ENCODE assay signal across 28 cellular contexts in the genomic region with DNA sequence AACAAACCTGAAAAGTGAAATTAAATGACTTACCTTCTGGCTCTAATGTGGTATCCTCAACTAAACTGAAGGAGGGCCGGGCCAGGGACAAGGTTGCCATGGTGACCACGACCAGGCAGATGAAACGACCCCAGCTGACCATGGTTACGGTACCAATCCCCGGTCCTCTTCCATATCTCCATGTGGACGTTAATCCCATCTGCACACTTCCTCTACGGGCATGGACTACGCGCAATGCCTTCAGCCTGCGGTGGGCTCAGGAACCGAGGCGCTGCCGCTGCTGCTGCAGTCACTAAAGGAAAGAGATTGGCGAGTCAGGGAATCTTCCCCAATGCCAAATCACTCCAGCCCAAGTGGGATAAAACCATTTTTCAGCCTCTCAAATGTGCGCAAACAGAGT. TPM values are rescaled to one million over a fixed set of nuclear protein-coding genes. Genes with fewer than 3 reads are reported as not detected.
DNase-seq lines count a peak whose midpoint lies in the region; ATAC-seq, FAIRE-seq and TF ChIP-seq lines count a peak whose summit lies in the region.
"Had no signal": no experiment of that assay in that cellular context is flagged by ENCODE, and none has a peak within 500 bp of the region (broad histone marks: within the 10 kb centered on the region; RNA-seq: fewer than 3 reads in every experiment).

No MANE protein-coding gene starts in this region.

- BruUV-seq in mammary epithelial cell (replicated peaks; lab: Mats Ljungman, UMichigan): no TSS peak

- H3K27ac ChIP-seq in breast epithelium (peak overlapping the region in 1 of 2 donors; percentile 37), mammary epithelial cell (ENCODE audit: insufficient read depth, low read depth, low read length) (no peak overlapping the region), endodermal cell (ENCODE audit: low read depth, low read length) (no peak overlapping the region), transverse colon (peak overlapping the region; percentile 86 to 94 (median 90))
- H3K27ac ChIP-seq: PC-9, SJCRH30, tibial nerve had no signal

- H3K9ac ChIP-seq in mammary epithelial cell (ENCODE audit: insufficient read depth, low read length) (no peak overlapping the region), endodermal cell (ENCODE audit: extremely low read depth, low read length, poor library complexity, severe bottlenecking) (no peak overlapping the region)

- no peak for TF ChIP-seq EP300 in transverse colon (IDR thresholded peaks at IDR 0.05; ENCODE audit: low read depth)

- no peak overlapping the region for H3K4me2 ChIP-seq in mammary epithelial cell (ENCODE audit: insufficient read depth, low read depth, low read length)
- H3K4me2 ChIP-seq: PC-9 had no signal

- no peak for DNase-seq in breast epithelium (ENCODE audit: low spot score in 2 of 2)
- no peak for DNase-seq in mammary epithelial cell
- DNase-seq in endodermal cell: no peak
- DNase-seq in mesothelial cell of epicardium (ENCODE audit: low spot score in 2 of 2, unreplicated experiment in 2 of 2): no peak
- no peak for DNase-seq in transverse colon
- no peak for DNase-seq in GM12892 (ENCODE audit: insufficient read length)
- DNase-seq in RKO (ENCODE audit: low spot score): no peak
- DNase-seq: 8988T; activated B cell treated with CpG ODN at 0.5 μM for 24 hours; activated CD4-positive, alpha-beta memory T cell treated with anti-CD3 and anti-CD28 coated beads, Interleukin-2, amount 10 ng/mL, durations not matched to agents 7 days and 5 days; activated naive CD4-positive, alpha-beta T cell treated with anti-CD3 and anti-CD28 coated beads, Interleukin-2, amount 10 ng/mL, durations not matched to agents 7 days and 5 days; aorta; BE2C; COR-L47; foreskin melanocyte; left ventricle myocardium superior; NCI-H1417; NCI-H774; PC-9; SJCRH30; stimulated activated naive B cell treated with anti-CD40 and anti-IgM and Interleukin-4, amounts not matched to agents 10 μg/mL and 1 μg/mL and 100 μg/mL, for 72 hours; T-helper 17 cell had no signal

- H3K4me3 ChIP-seq in breast epithelium (peak overlapping the region in 2 of 3 donors; percentile 9 to 26), mammary epithelial cell (replicated peaks in 1 of 3; ENCODE audit: insufficient read depth in 1 of 3, low read depth in 2 of 3, low read length in 3 of 3) (no peak overlapping the region), endodermal cell (ENCODE audit: low read length) (peak overlapping the region; percentile 92), transverse colon (peak overlapping the region in 1 of 4 donors; percentile 6)
- H3K4me3 ChIP-seq: PC-9, SJCRH30, tibial nerve had no signal

- WGBS in mammary epithelial cell (ENCODE audit: low coverage, missing lambda C conversion rate): 79% methylated on average over 12 of the region's 15 CpGs
- 91 to 94% methylated on average over 14 to 15 of the region's 15 CpGs for WGBS in endodermal cell (ENCODE audit: insufficient coverage in 1 of 2, insufficient read length in 1 of 2), 2 experiments
- WGBS in transverse colon (ENCODE audit: low coverage in 1 of 2), 2 donors: 89 to 100% methylated on average over 1 to 15 of the region's 15 CpGs

- dilution Hi-C loops in mammary epithelial cell (cut with HindIII; ENCODE audit: low sequenced_read_pairs): no loop called here

- TF ChIP-seq POLR2A in breast epithelium (IDR thresholded peaks at IDR 0.05) (no peak), transverse colon (IDR thresholded peaks at IDR 0.05) (no peak), GM12892 (IDR thresholded peaks at IDR 0.05; ENCODE audit: low read depth, low read length) (no peak)

- no peak overlapping the region for H3K27ac Mint-ChIP-seq in endodermal cell
- H3K27ac Mint-ChIP-seq in mesothelial cell of epicardium: peak overlapping the region; percentile 96
- H3K27ac Mint-ChIP-seq: activated B cell treated with CpG ODN at 0.5 μM for 24 hours; activated CD4-positive, alpha-beta memory T cell treated with anti-CD3 and anti-CD28 coated beads, Interleukin-2, amount 10 ng/mL, durations not matched to agents 7 days and 5 days; activated naive CD4-positive, alpha-beta T cell treated with anti-CD3 and anti-CD28 coated beads, Interleukin-2, amount 10 ng/mL, durations not matched to agents 7 days and 5 days; stimulated activated naive B cell treated with anti-CD40 and anti-IgM and Interleukin-4, amounts not matched to agents 10 μg/mL and 1 μg/mL and 100 μg/mL, for 72 hours; T-helper 17 cell had no signal

- CTCF ChIA-PET in mammary epithelial cell (lab: Charles Lee; ENCODE audit: low non-redundant PET): interaction anchor here (0.5 kb wide), 1 partner anchor 124 kb away, joined by 3 read pairs; no protein-coding TSS in a partner anchor

- H3K4me3 Mint-ChIP-seq in endodermal cell: peak overlapping the region; percentile 71
- H3K4me3 Mint-ChIP-seq in mesothelial cell of epicardium: no peak overlapping the region
- H3K4me3 Mint-ChIP-seq: activated B cell treated with CpG ODN at 0.5 μM for 24 hours; activated CD4-positive, alpha-beta memory T cell treated with anti-CD3 and anti-CD28 coated beads, Interleukin-2, amount 10 ng/mL, durations not matched to agents 7 days and 5 days; activated naive CD4-positive, alpha-beta T cell treated with anti-CD3 and anti-CD28 coated beads, Interleukin-2, amount 10 ng/mL, durations not matched to agents 7 days and 5 days; stimulated activated naive B cell treated with anti-CD40 and anti-IgM and Interleukin-4, amounts not matched to agents 10 μg/mL and 1 μg/mL and 100 μg/mL, for 72 hours; T-helper 17 cell had no signal

- H3K4me1 ChIP-seq in breast epithelium (peaks cover 0 to 4% of the 10 kb centered on the region in 2 donors), mammary epithelial cell (ENCODE audit: insufficient read depth, low read length) (peaks cover 21% of the 10 kb centered on the region), endodermal cell (ENCODE audit: control insufficient read depth, insufficient read depth, low read length) (peaks cover 8% of the 10 kb centered on the region), transverse colon (peaks cover 0 to 26% (median 4%) of the 10 kb centered on the region in 4 donors)
- H3K4me1 ChIP-seq: BE2C had no signal

- no peaks in the 10 kb centered on the region for H3K36me3 ChIP-seq in breast epithelium
- peaks cover 4% of the 10 kb centered on the region for H3K36me3 ChIP-seq in mammary epithelial cell (ENCODE audit: insufficient read depth, low read length)
- peaks cover 35% of the 10 kb centered on the region for H3K36me3 ChIP-seq in endodermal cell (ENCODE audit: control insufficient read depth, insufficient read depth, low read length)
- H3K36me3 ChIP-seq in transverse colon: peaks cover 0 to 3% (median 0%) of the 10 kb centered on the region in 4 donors
- H3K36me3 ChIP-seq: BE2C, tibial nerve had no signal

- H3K79me2 ChIP-seq in mammary epithelial cell (ENCODE audit: insufficient read depth, low read length): peaks cover 91% of the 10 kb centered on the region

- H3K9me3 Mint-ChIP-seq in endodermal cell: peaks cover 2% of the 10 kb centered on the region
- no peaks in the 10 kb centered on the region for H3K9me3 Mint-ChIP-seq in mesothelial cell of epicardium
- H3K9me3 Mint-ChIP-seq: activated B cell treated with CpG ODN at 0.5 μM for 24 hours; activated CD4-positive, alpha-beta memory T cell treated with anti-CD3 and anti-CD28 coated beads, Interleukin-2, amount 10 ng/mL, durations not matched to agents 7 days and 5 days; activated naive CD4-positive, alpha-beta T cell treated with anti-CD3 and anti-CD28 coated beads, Interleukin-2, amount 10 ng/mL, durations not matched to agents 7 days and 5 days; stimulated activated naive B cell treated with anti-CD40 and anti-IgM and Interleukin-4, amounts not matched to agents 10 μg/mL and 1 μg/mL and 100 μg/mL, for 72 hours had no signal

- H3K4me1 Mint-ChIP-seq in endodermal cell: peaks cover 62% of the 10 kb centered on the region
- H3K4me1 Mint-ChIP-seq in mesothelial cell of epicardium: peaks cover 63% of the 10 kb centered on the region

- no peak overlapping the region for H2AFZ ChIP-seq in mammary epithelial cell (ENCODE audit: low read depth, low read length)
- H2AFZ ChIP-seq: PC-9 had no signal

- H4K20me1 ChIP-seq in mammary epithelial cell (ENCODE audit: insufficient read depth, low read length): no peaks in the 10 kb centered on the region

- H3K27me3 ChIP-seq in breast epithelium (no peaks in the 10 kb centered on the region), mammary epithelial cell (ENCODE audit: insufficient read depth, low read length) (no peaks in the 10 kb centered on the region), endodermal cell (ENCODE audit: control insufficient read depth, insufficient read depth, low read length, poor library complexity, severe bottlenecking) (peaks cover 52% of the 10 kb centered on the region), transverse colon (peaks cover 23% of the 10 kb centered on the region)
- H3K27me3 ChIP-seq: SJCRH30 had no signal

- in situ Hi-C loops in mammary epithelial cell (cut with MboI; ENCODE audit: low sequenced_read_pairs in 2 of 2): loop anchor here in 1 of 2 donors (25.0 kb wide), 1 partner anchor 506 kb away; no protein-coding TSS in a partner anchor
- in situ Hi-C loops in transverse colon (cut with MboI; ENCODE audit: low pct_ligation_motif_present in 1 of 4, low pct_unique_long_range_greater_than_20kb in 1 of 4, low sequenced_read_pairs in 3 of 4): no loop called here

- no peak for ATAC-seq in HG02588 (IDR thresholded peaks at IDR 0.05; ENCODE audit: unreplicated experiment)
- ATAC-seq: left ventricle myocardium superior; stimulated activated naive B cell treated with anti-CD40 and anti-IgM and Interleukin-4, amounts not matched to agents 10 μg/mL and 1 μg/mL and 100 μg/mL, for 72 hours; T-helper 17 cell had no signal

- intact Hi-C loops in breast epithelium (cut with DNase I; ENCODE audit: low total_unique reads) (no loop called here), mammary epithelial cell (cut with micrococcal nuclease) (no loop called here), transverse colon (cut with DNase I; ENCODE audit: low total_unique reads) (loop anchor here (10.0 kb wide), 2 partner anchors 69 to 299 kb away; no protein-coding TSS in a partner anchor)

- TF ChIP-seq CTCF in breast epithelium (IDR thresholded peaks at IDR 0.05) (no peak), mammary epithelial cell (conservative IDR thresholded peaks at IDR 0.05 in 1 of 2, IDR thresholded peaks at IDR 0.05 in 1 of 2; ENCODE audit: extremely low read depth in 1 of 2, insufficient read depth in 1 of 2, low read depth in 1 of 2, low read length in 2 of 2) (no peak), endodermal cell (conservative IDR thresholded peaks at IDR 0.05) (no peak), mesothelial cell of epicardium (IDR thresholded peaks at IDR 0.05; ENCODE audit: unreplicated experiment) (no peak), transverse colon (IDR thresholded peaks at IDR 0.05) (no peak)

- FAIRE-seq in GM12892 (lab: Jason Lieb, UNC): no peak
- FAIRE-seq: colon, endothelial cell of umbilical vein, GM18507 had no signal

- H3K36me3 Mint-ChIP-seq in endodermal cell (ENCODE audit: low read depth) (peaks cover 38% of the 10 kb centered on the region), mesothelial cell of epicardium (peaks cover 21% of the 10 kb centered on the region)

- peaks cover 40% of the 10 kb centered on the region for H3K27me3 Mint-ChIP-seq in endodermal cell (ENCODE audit: insufficient read depth)
- no peaks in the 10 kb centered on the region for H3K27me3 Mint-ChIP-seq in mesothelial cell of epicardium (ENCODE audit: low read depth)

- H3K9me3 ChIP-seq in breast epithelium (no peaks in the 10 kb centered on the region), mammary epithelial cell (replicated peaks; ENCODE audit: insufficient read depth, low read length) (no peaks in the 10 kb centered on the region), endodermal cell (ENCODE audit: control insufficient read depth, low read length) (no peaks in the 10 kb centered on the region), transverse colon (no peaks in the 10 kb centered on the region)
- H3K9me3 ChIP-seq: BE2C, SJCRH30, tibial nerve had no signal

RNA-seq across cellular contexts. Expression of a gene that starts 4.6 kb away (rescaled TPM):
- total RNA-seq in breast epithelium (10 to 100 TPM; 31.8 to 62.8 (median 44.3) TPM), mammary epithelial cell (10 to 100 TPM; 22.0 to 86.9 TPM), endodermal cell (10 to 100 TPM; 56.5 to 77.0 TPM), mesothelial cell of epicardium (78.0 to 88.3 TPM (median 83.2 TPM) in 3 replicates), transverse colon (100 to 1,000 TPM in 2 of 4 donors, 10 to 100 TPM in 2; 30.3 to 114 (median 87.9) TPM)
- 21.9 TPM for polyA plus RNA-seq in mammary epithelial cell
- 31.9 TPM for polyA minus RNA-seq in mammary epithelial cell
- polyA plus RNA-seq in endodermal cell (2013, experiment 1 of 2): 79.8 TPM
- polyA plus RNA-seq in endodermal cell (2013, experiment 2 of 2): 71.0 TPM
- polyA plus RNA-seq in GM12892 (2012; ENCODE audit: missing spikeins): not detected
- total RNA-seq: activated B cell treated with CpG ODN at 0.5 μM for 24 hours, endothelial cell of umbilical vein, LHCN-M2, PC-9 had no signal

Comparison
In these comparisons a context has a peak if more than half of its experiments do, and no peak if none do; other contexts are left out.
1. H3K4me3 ChIP-seq: peak in breast epithelium (2 of 3) and endodermal cell (single experiment); none in mammary epithelial cell (0 of 3).
2. H3K27ac ChIP-seq: peak in transverse colon (4 of 4); none in mammary epithelial cell (single experiment) and endodermal cell (single experiment).